Comparison of ENCODE assay signal across 24 cellular contexts in genomic region chr1:8163039-8163438, GRCh38.
DNase-seq lines count a peak whose midpoint lies in the region; ATAC-seq, FAIRE-seq and TF ChIP-seq lines count a peak whose summit lies in the region.
"Had no signal": no experiment of that assay in that cellular context is flagged by ENCODE, and none has a peak within 500 bp of the region (broad histone marks: within the 10 kb centered on the region; RNA-seq: fewer than 3 reads in every experiment).

No MANE protein-coding gene starts in this region.

- H3K4me1 ChIP-seq in A549 (peaks cover 31% of the 10 kb centered on the region), Panc1 (ENCODE audit: control insufficient read depth, insufficient read depth, low read length) (peaks cover 11% of the 10 kb centered on the region; the same call in 1 of the 2 replicates), K562 (replicated peaks in 1 of 2; ENCODE audit: control insufficient read depth in 2 of 2, insufficient read depth in 2 of 2, low read length in 2 of 2) (peaks cover 0 to 3% of the 10 kb centered on the region in 2 experiments; a peak in 2 of 5 replicates)
- H3K4me1 ChIP-seq: BE2C, BLaER1 had no signal

- no peaks in the 10 kb centered on the region for H3K27me3 Mint-ChIP-seq in activated naive CD4-positive, alpha-beta T cell treated with anti-CD3 and anti-CD28 coated beads for 36 hours (ENCODE audit: low read depth)
- H3K27me3 Mint-ChIP-seq: CD4-positive, alpha-beta memory T cell; CD4-positive, CD25-positive, alpha-beta regulatory T cell had no signal

- no peak for TF ChIP-seq POLR2A in A549 (IDR thresholded peaks at IDR 0.05; ENCODE audit: low read length)
- TF ChIP-seq POLR2A in K562 (conservative IDR thresholded peaks at IDR 0.05) = no peak

- no peak for TF ChIP-seq CTCF in A549 (IDR thresholded peaks at IDR 0.05)
- TF ChIP-seq CTCF in Panc1 (IDR thresholded peaks at IDR 0.05) = no peak
- TF ChIP-seq CTCF in K562 (IDR thresholded peaks at IDR 0.05 in 2 of 3, conservative IDR thresholded peaks at IDR 0.05 in 1 of 3; ENCODE audit: insufficient read depth in 2 of 3, low read depth in 1 of 3, low read length in 3 of 3) = no peak

- no peak for TF ChIP-seq RAD21 in A549 (conservative IDR thresholded peaks at IDR 0.05 in 1 of 2, IDR thresholded peaks at IDR 0.05 in 1 of 2)
- no peak for TF ChIP-seq RAD21 in K562 (CRISPR knock-in tag; conservative IDR thresholded peaks at IDR 0.05 in 1 of 2, IDR thresholded peaks at IDR 0.05 in 1 of 2)

- DNase-seq in A549 (ENCODE audit: low read depth in 1 of 2, low spot score in 1 of 2) (no peak), Panc1 (ENCODE audit: low read depth, low spot score) (no peak), K562 (ENCODE audit: extremely low read depth in 1 of 4, low spot score in 3 of 4) (no peak), MV-4-11 (lab: John Stamatoyannopoulos, UW) (no peak)
- no peak for DNase-seq in activated naive CD4-positive, alpha-beta T cell treated with anti-CD3 and anti-CD28 coated beads for 36 hours
- DNase-seq: ACHN; BE2C; CD4-positive, alpha-beta memory T cell; CD4-positive, CD25-positive, alpha-beta regulatory T cell; CD8-positive, alpha-beta memory T cell; COR-L47; DMS 273 treated with DMSO at 0.1 percent for 48 hours; DMS153; DMS53; DMS79; DND-41; EL; GDM1 had no signal

- WGBS in A549 (ENCODE audit: missing lambda C conversion rate) = 93% methylated on average over 4 of the region's 4 CpGs
- 19% methylated on average over 4 of the region's 4 CpGs for WGBS in K562 (ENCODE audit: insufficient coverage, low coverage, missing lambda C conversion rate)

- no peak overlapping the region for H2AFZ ChIP-seq in K562 (ENCODE audit: low read depth, low read length)

- intact Hi-C loops in Panc1 (cut with micrococcal nuclease; ENCODE audit: unreplicated experiment) (no loop called here), K562 (cut with micrococcal nuclease) (no loop called here)
- intact Hi-C loops in activated naive CD4-positive, alpha-beta T cell treated with anti-CD3 and anti-CD28 coated beads for 36 hours (cut with micrococcal nuclease) = no loop called here

- H3K9me3 ChIP-seq in A549 (peaks cover 4% of the 10 kb centered on the region; the same call in 1 of the 3 replicates), Panc1 (ENCODE audit: control insufficient read depth, insufficient read depth, low read depth, low read length) (peaks cover 8% of the 10 kb centered on the region; the same call in 1 of the 2 replicates), K562 (replicated peaks; ENCODE audit: control insufficient read depth, insufficient read depth, low read depth, low read length) (no peaks in the 10 kb centered on the region)
- H3K9me3 ChIP-seq: BE2C had no signal

- peak overlapping the region; percentile 49 to 58; a peak in 4 of 6 replicates for H3K27ac ChIP-seq in A549
- H3K27ac ChIP-seq in Panc1 (ENCODE audit: low read length) = peak overlapping the region; percentile 87
- no peak overlapping the region for H3K27ac ChIP-seq in K562 (ENCODE audit: extremely low read depth, low read depth, low read length)
- H3K27ac ChIP-seq: 22Rv1, BLaER1 had no signal

- no peaks in the 10 kb centered on the region for H3K36me3 ChIP-seq in Panc1 (ENCODE audit: control insufficient read depth, insufficient read depth, low read length)
- no peaks in the 10 kb centered on the region for H3K36me3 ChIP-seq in K562 (ENCODE audit: control insufficient read depth, insufficient read depth, low read length)
- H3K36me3 ChIP-seq: BE2C, BLaER1 had no signal

- H3K9me1 ChIP-seq in K562 (ENCODE audit: control insufficient read depth, insufficient read depth, low read length) = no peaks in the 10 kb centered on the region

- no peak overlapping the region for H3K4me3 Mint-ChIP-seq in activated naive CD4-positive, alpha-beta T cell treated with anti-CD3 and anti-CD28 coated beads for 36 hours
- H3K4me3 Mint-ChIP-seq: CD14-positive monocyte; CD4-positive, alpha-beta memory T cell; CD4-positive, CD25-positive, alpha-beta regulatory T cell; CD8-positive, alpha-beta memory T cell had no signal

- no peak overlapping the region for H3K9ac ChIP-seq in K562 (ENCODE audit: insufficient read depth in 1 of 2, low read depth in 2 of 2, low read length in 2 of 2)
- H3K9ac ChIP-seq: BLaER1 had no signal

- H3K27me3 ChIP-seq in Panc1 (ENCODE audit: control insufficient read depth, insufficient read depth, low read length) (no peaks in the 10 kb centered on the region), K562 (ENCODE audit: control insufficient read depth in 2 of 2, insufficient read depth in 2 of 2, low read length in 2 of 2) (peaks cover 2 to 28% of the 10 kb centered on the region in 2 experiments; a peak in 2 of 5 replicates)
- H3K27me3 ChIP-seq: BE2C, BLaER1 had no signal

- H3K4me2 ChIP-seq in A549 = no peak overlapping the region
- H3K4me2 ChIP-seq in K562 (ENCODE audit: insufficient read depth, low read length) = no peak overlapping the region
- H3K4me2 ChIP-seq: BLaER1 had no signal

- CTCF ChIA-PET in A549 (lab: Yijun Ruan, JAX) (interaction anchor here (1.2 kb wide), 1 partner anchor 9 kb away, joined by 3 read pairs; no protein-coding TSS in a partner anchor), Panc1 (lab: Charles Lee) (no interaction called here), K562 (lab: Yijun Ruan, JAX; ENCODE audit: low intra/inter-chr PET ratio) (no interaction called here)
- CTCF ChIA-PET in activated naive CD4-positive, alpha-beta T cell treated with anti-CD3 and anti-CD28 coated beads for 36 hours (lab: Charles Lee) = no interaction called here

- no peaks in the 10 kb centered on the region for H4K20me1 ChIP-seq in K562 (replicated peaks; ENCODE audit: control insufficient read depth, insufficient read depth, low read length)
- H4K20me1 ChIP-seq: BLaER1 had no signal

- H3K79me2 ChIP-seq in K562 (ENCODE audit: control insufficient read depth, insufficient read depth, low read length) = no peaks in the 10 kb centered on the region

- no peaks in the 10 kb centered on the region for H3K36me3 Mint-ChIP-seq in activated naive CD4-positive, alpha-beta T cell treated with anti-CD3 and anti-CD28 coated beads for 36 hours (ENCODE audit: low read depth)
- H3K36me3 Mint-ChIP-seq: CD14-positive monocyte; CD4-positive, alpha-beta memory T cell; CD4-positive, CD25-positive, alpha-beta regulatory T cell had no signal

- no peak overlapping the region for H3K27ac Mint-ChIP-seq in activated naive CD4-positive, alpha-beta T cell treated with anti-CD3 and anti-CD28 coated beads for 36 hours
- H3K27ac Mint-ChIP-seq: CD14-positive monocyte had no signal

- in situ Hi-C loops in Panc1 (cut with HindIII; ENCODE audit: low pct_unique_long_range_greater_than_20kb, low sequenced_read_pairs) = no loop called here
- in situ Hi-C loops in K562 (cut with MboI) = no loop called here

- H3K9me3 Mint-ChIP-seq in activated naive CD4-positive, alpha-beta T cell treated with anti-CD3 and anti-CD28 coated beads for 36 hours = no peaks in the 10 kb centered on the region
- H3K9me3 Mint-ChIP-seq: CD8-positive, alpha-beta memory T cell had no signal

- ATAC-seq in A549 = no peak
- ATAC-seq in Panc1 = no peak
- ATAC-seq in K562 = no peak
- ATAC-seq: GM12878 had no signal

- POLR2A ChIA-PET in A549 (lab: Yijun Ruan, JAX) (no interaction called here), Panc1 (lab: Charles Lee) (interaction anchor here (0.5 kb wide), 1 partner anchor 79 kb away, joined by 3 read pairs; no protein-coding TSS in a partner anchor), K562 (lab: Yijun Ruan, JAX) (interaction anchor here (1.1 kb wide), 1 partner anchor 35 kb away, joined by 3 read pairs; no protein-coding TSS in a partner anchor)

- peaks cover 12% of the 10 kb centered on the region for H3K4me1 Mint-ChIP-seq in activated naive CD4-positive, alpha-beta T cell treated with anti-CD3 and anti-CD28 coated beads for 36 hours (ENCODE audit: low read depth)
- H3K4me1 Mint-ChIP-seq: CD14-positive monocyte had no signal

- FAIRE-seq in A549 (lab: Jason Lieb, UNC) (no peak), K562 (lab: Jason Lieb, UNC) (peak; percentile 32)
- FAIRE-seq: GM12878, GM12892, GM18507 had no signal

- no peak for TF ChIP-seq EP300 in A549 (IDR thresholded peaks at IDR 0.05)
- no peak for TF ChIP-seq EP300 in K562 (IDR thresholded peaks at IDR 0.05; ENCODE audit: low read length)

- BruUV-seq in Panc1 (replicated peaks; lab: Mats Ljungman, UMichigan) = no TSS peak
- no TSS peak for BruUV-seq in K562 (replicated peaks; lab: Mats Ljungman, UMichigan)

- H3K4me3 ChIP-seq in A549 = no peak overlapping the region
- no peak overlapping the region for H3K4me3 ChIP-seq in Panc1 (ENCODE audit: low read depth in 2 of 2, low read length in 2 of 2)
- H3K4me3 ChIP-seq in K562 = no peak overlapping the region
- H3K4me3 ChIP-seq: BLaER1, GM12878 had no signal

TF ChIP-seq in A549, 52 proteins besides CTCF, POLR2A, EP300 and RAD21 (continues in another document):
- TF ChIP-seq FOSB (CRISPR knock-in tag; IDR thresholded peaks at IDR 0.05) (no peak), ZSCAN20 (CRISPR knock-in tag; IDR thresholded peaks at IDR 0.05) (no peak), KDM1A (IDR thresholded peaks at IDR 0.05; ENCODE audit: low read depth) (no peak), FOXS1 (CRISPR knock-in tag; IDR thresholded peaks at IDR 0.05) (no peak), HES2 (IDR thresholded peaks at IDR 0.05) (no peak)

TF ChIP-seq in K562, 482 proteins besides CTCF, POLR2A, EP300 and RAD21 (continues in another document):
- TF ChIP-seq NFRKB (IDR thresholded peaks at IDR 0.05; ENCODE audit: low read depth) (no peak), KLF13 (tag; IDR thresholded peaks at IDR 0.05; ENCODE audit: borderline replicate concordance, low read depth) (no peak), ZNF766 (CRISPR knock-in tag; conservative IDR thresholded peaks at IDR 0.05) (0 out of 2 replicates have a peak, but pooled peaks have one; percentile 28), BRD4 (IDR thresholded peaks at IDR 0.05) (no peak), HDAC3 (IDR thresholded peaks at IDR 0.05; ENCODE audit: borderline replicate concordance, partially characterized antibody) (no peak), ZNF707 (CRISPR knock-in tag; conservative IDR thresholded peaks at IDR 0.05) (no peak), SP2 (IDR thresholded peaks at IDR 0.05; ENCODE audit: extremely low read depth, low read depth, low read length, poor library complexity, severe bottlenecking) (no peak), KLF6 (CRISPR knock-in tag; IDR thresholded peaks at IDR 0.05; ENCODE audit: borderline replicate concordance) (0 out of 2 replicates have a peak, but pooled peaks have one; percentile 12), TCF7L2 (IDR thresholded peaks at IDR 0.05; ENCODE audit: low read depth, low read length) (no peak)
